In the genomic region with DNA sequence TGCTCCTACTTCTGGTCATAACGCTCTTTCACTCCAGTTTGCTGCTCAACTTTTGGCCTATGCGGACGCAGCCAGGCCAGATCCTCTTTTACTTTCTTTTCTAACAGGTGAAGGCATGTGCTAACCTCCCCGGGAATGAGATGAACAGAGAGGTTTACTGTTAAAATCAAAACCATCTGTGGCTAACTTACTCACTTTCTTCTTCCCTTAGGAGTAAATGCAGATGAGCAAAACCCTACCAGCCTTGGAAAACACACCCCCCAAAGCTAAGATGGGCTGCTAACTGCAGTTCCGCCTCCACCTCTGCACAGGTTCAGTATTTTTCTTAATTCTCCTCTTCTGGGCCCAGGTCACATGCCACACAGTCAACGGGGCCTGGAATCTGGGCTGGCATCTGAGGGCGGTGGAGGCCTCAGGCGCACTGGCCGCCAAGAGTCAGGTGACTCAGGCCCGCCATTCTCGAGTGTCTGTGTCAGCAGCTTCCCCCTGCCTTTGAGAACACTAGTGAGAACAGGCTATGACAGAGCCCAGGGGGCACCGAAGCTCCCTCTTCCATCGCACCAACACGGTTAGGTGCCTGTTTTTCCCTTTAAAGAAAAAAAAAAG, we compare ENCODE assay signal across 8 cellular contexts. TPM values are rescaled to one million over a fixed set of nuclear protein-coding genes. Genes with fewer than 3 reads are reported as not detected.
DNase-seq lines count a peak whose midpoint lies in the region; ATAC-seq and TF ChIP-seq lines count a peak whose summit lies in the region.

No MANE protein-coding gene starts in this region.

- H3K9me3 ChIP-seq in esophagus (ENCODE audit: control insufficient read depth in 2 of 2, insufficient read depth in 1 of 2, low read depth in 1 of 2, low read length in 1 of 2) = no peaks in the 10 kb centered on the region

- no peaks in the 10 kb centered on the region for H3K27me3 ChIP-seq in esophagus (ENCODE audit: control insufficient read depth in 1 of 2, insufficient read depth in 2 of 2, low read length in 2 of 2)
- no peaks in the 10 kb centered on the region for H3K27me3 ChIP-seq in rectal smooth muscle tissue (ENCODE audit: control insufficient read depth, insufficient read depth, low read length)

- no peaks in the 10 kb centered on the region for H3K27me3 Mint-ChIP-seq in activated CD4-positive, alpha-beta T cell treated with anti-CD3 and anti-CD28 coated beads, Interleukin-2, amount 10 ng/mL, durations not matched to agents 7 days and 5 days
- no peaks in the 10 kb centered on the region for H3K27me3 Mint-ChIP-seq in CD14-positive monocyte (ENCODE audit: low read depth in 3 of 3)

- peak overlapping the region; percentile 25 for H3K4me3 Mint-ChIP-seq in activated CD4-positive, alpha-beta T cell treated with anti-CD3 and anti-CD28 coated beads, Interleukin-2, amount 10 ng/mL, durations not matched to agents 7 days and 5 days
- H3K4me3 Mint-ChIP-seq in CD14-positive monocyte = peak overlapping the region in 1 of 2 donors; percentile 33

- CTCF ChIA-PET in activated CD4-positive, alpha-beta T cell treated with anti-CD3 and anti-CD28 coated beads, Interleukin-2, amount 10 ng/mL, durations not matched to agents 7 days and 5 days (lab: Charles Lee) = interaction anchor here (0.5 to 5.2 kb wide), 7 partner anchors 8 to 203 kb away, joined by 3 to 33 read pairs (median 9); no protein-coding TSS in a partner anchor

- 28 to 47% methylated on average over 14 of the region's 14 CpGs for WGBS in esophagus, 2 donors

- H3K4me3 ChIP-seq in esophagus (ENCODE audit: low read depth in 1 of 2, low read length in 2 of 2) = no peak overlapping the region
- peak overlapping the region; percentile 6 for H3K4me3 ChIP-seq in rectal smooth muscle tissue (ENCODE audit: low read length)

- H3K4me1 ChIP-seq in esophagus (ENCODE audit: control insufficient read depth in 2 of 2, insufficient read depth in 2 of 2, low read length in 1 of 2) = peaks cover 27 to 57% of the 10 kb centered on the region in 2 donors
- H3K4me1 ChIP-seq in rectal smooth muscle tissue (ENCODE audit: control insufficient read depth, insufficient read depth, low read length) = peaks cover 66% of the 10 kb centered on the region

- DNase-seq in activated CD4-positive, alpha-beta T cell treated with anti-CD3 and anti-CD28 coated beads, Interleukin-2, amount 10 ng/mL, durations not matched to agents 7 days and 5 days = peak; percentile 41
- no peak for DNase-seq in NCI-H2196 treated with DMSO at 0.1 percent for 48 hours (lab: John Stamatoyannopoulos, UW; ENCODE audit: unreplicated experiment)
- no peak for DNase-seq in CD14-positive monocyte (ENCODE audit: low spot score)

- no peak overlapping the region for H3K9ac ChIP-seq in rectal smooth muscle tissue (ENCODE audit: low read length)

- intact Hi-C loops in CD14-positive monocyte (cut with micrococcal nuclease) = no loop called here

- H3K27ac ChIP-seq in esophagus (ENCODE audit: low read depth in 2 of 2, low read length in 1 of 2) = peak overlapping the region; percentile 75 to 80
- H3K27ac ChIP-seq in rectal smooth muscle tissue (ENCODE audit: low read depth, low read length) = peak overlapping the region; percentile 79

- peaks cover 45% of the 10 kb centered on the region for H3K36me3 Mint-ChIP-seq in activated CD4-positive, alpha-beta T cell treated with anti-CD3 and anti-CD28 coated beads, Interleukin-2, amount 10 ng/mL, durations not matched to agents 7 days and 5 days (ENCODE audit: low read depth)
- peaks cover 53 to 60% of the 10 kb centered on the region in 2 donors for H3K36me3 Mint-ChIP-seq in CD14-positive monocyte

- H3K36me3 ChIP-seq in esophagus (ENCODE audit: control insufficient read depth in 2 of 2, insufficient read depth in 2 of 2, low read length in 1 of 2) (peaks cover 0 to 6% of the 10 kb centered on the region in 2 donors), rectal smooth muscle tissue (ENCODE audit: control insufficient read depth, insufficient read depth, low read length) (no peaks in the 10 kb centered on the region)

- H3K9me3 Mint-ChIP-seq in activated CD4-positive, alpha-beta T cell treated with anti-CD3 and anti-CD28 coated beads, Interleukin-2, amount 10 ng/mL, durations not matched to agents 7 days and 5 days = no peaks in the 10 kb centered on the region
- H3K9me3 Mint-ChIP-seq in CD14-positive monocyte = peaks cover 0 to 2% (median 0%) of the 10 kb centered on the region in 7 donors

- POLR2A ChIA-PET in activated CD4-positive, alpha-beta T cell treated with anti-CD3 and anti-CD28 coated beads, Interleukin-2, amount 10 ng/mL, durations not matched to agents 7 days and 5 days (lab: Charles Lee) = no interaction called here

- peaks cover 90% of the 10 kb centered on the region for H3K4me1 Mint-ChIP-seq in activated CD4-positive, alpha-beta T cell treated with anti-CD3 and anti-CD28 coated beads, Interleukin-2, amount 10 ng/mL, durations not matched to agents 7 days and 5 days
- peaks cover 68% of the 10 kb centered on the region for H3K4me1 Mint-ChIP-seq in CD14-positive monocyte

- TF ChIP-seq POLR2A in GM18526 (IDR thresholded peaks at IDR 0.05; ENCODE audit: extremely low read depth, insufficient read length) = peak; percentile 20

- ATAC-seq in HG03039 (IDR thresholded peaks at IDR 0.05; ENCODE audit: unreplicated experiment) (peak; percentile 51), GM18519 (IDR thresholded peaks at IDR 0.05; ENCODE audit: low FRiP score, unreplicated experiment) (no peak)

- peak overlapping the region; percentile 89 for H3K27ac Mint-ChIP-seq in activated CD4-positive, alpha-beta T cell treated with anti-CD3 and anti-CD28 coated beads, Interleukin-2, amount 10 ng/mL, durations not matched to agents 7 days and 5 days
- peak overlapping the region in 3 of 7 donors; percentile 60 to 86 (median 70) for H3K27ac Mint-ChIP-seq in CD14-positive monocyte

- TF ChIP-seq CTCF in CD14-positive monocyte (IDR thresholded peaks at IDR 0.05) = no peak

RNA-seq across cellular contexts. Expression of a gene that starts 11.1 kb away (rescaled TPM):
- total RNA-seq in activated CD4-positive, alpha-beta T cell treated with anti-CD3 and anti-CD28 coated beads, Interleukin-2, amount 10 ng/mL, durations not matched to agents 7 days and 5 days = 10 to 100 TPM; 30.1 to 30.9 TPM
- 10 to 100 TPM in 1 of 2 donors, 1 to 10 TPM in 1; 9.0 to 16.8 TPM for polyA plus RNA-seq in esophagus
- 10 to 100 TPM in 1 of 2 donors, 1 to 10 TPM in 1; 5.8 to 12.6 TPM for polyA plus RNA-seq in CD14-positive monocyte

RNA-seq across cellular contexts. Expression of a gene that starts 58.7 kb away (rescaled TPM):
- total RNA-seq in activated CD4-positive, alpha-beta T cell treated with anti-CD3 and anti-CD28 coated beads, Interleukin-2, amount 10 ng/mL, durations not matched to agents 7 days and 5 days = 10 to 100 TPM; 23.5 to 28.3 TPM
- polyA plus RNA-seq in esophagus = 10 to 100 TPM in 1 of 2 donors, 1 to 10 TPM in 1; 7.1 to 15.3 TPM
- polyA plus RNA-seq in CD14-positive monocyte = 10 to 100 TPM in 1 of 2 donors, 1 to 10 TPM in 1; 8.2 to 13.6 TPM
